Comparison of ENCODE assay signal across 20 cellular contexts in the genomic region with DNA sequence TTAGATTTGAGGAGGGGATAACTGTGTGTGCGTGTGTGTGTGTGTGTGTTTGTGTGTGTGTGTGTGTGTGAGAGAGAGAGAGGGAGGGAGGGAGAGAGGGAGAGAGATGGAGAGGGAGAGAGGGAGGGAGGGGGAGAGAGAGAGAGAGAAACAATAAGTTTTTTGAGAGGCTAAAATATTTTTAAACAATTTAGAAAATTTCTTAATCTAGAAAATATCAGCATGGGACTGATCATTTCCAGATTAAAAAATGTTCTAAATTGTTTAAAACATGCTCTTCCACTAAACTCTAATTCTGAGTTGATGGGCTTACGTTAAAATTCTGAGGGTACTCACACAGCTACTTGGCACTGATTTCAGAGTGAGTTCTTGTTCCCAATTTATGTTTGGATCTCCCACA.
"Had no signal": no experiment of that assay in that cellular context is flagged by ENCODE, and none has a peak within 500 bp of the region (broad histone marks: within the 10 kb centered on the region; RNA-seq: fewer than 3 reads in every experiment).

No MANE protein-coding gene starts in this region.

- H3K9me3 ChIP-seq: MG63, Peyer's patch, SJCRH30 had no signal

- H3K4me1 ChIP-seq: Peyer's patch, SJCRH30 had no signal

- DNase-seq: KBM-7, MG63, NCI-H1092, NCI-H1105 treated with DMSO at 0.1 percent for 48 hours, NCI-H1436, NCI-H187, NCI-H2029, NCI-H2171 treated with DMSO at 0.1 percent for 48 hours, NCI-H2227 treated with DMSO at 0.1 percent for 48 hours, NCI-H524, NCI-H69, NCI-H774, PC-3, Peyer's patch, SHP77 treated with DMSO at 0.1 percent for 48 hours, SJCRH30 had no signal

- H3K36me3 ChIP-seq: MG63, Peyer's patch, SJCRH30 had no signal

- H3K27me3 ChIP-seq: MG63, Peyer's patch, SJCRH30 had no signal

- H3K27ac ChIP-seq: HL-60, Peyer's patch, SJCRH30 had no signal

- FAIRE-seq: HTR-8/SVneo had no signal

- ATAC-seq: PC-3, Right ventricle myocardium inferior, SK-N-SH treated with all-trans-retinoic acid at 6 μM for 48 hours had no signal

- H3K4me3 ChIP-seq: MG63, Peyer's patch, SJCRH30 had no signal
